ENCODE assay signal across 17 cellular contexts in genomic region chr14:61176686-61177085, GRCh38.
DNase-seq lines count a peak whose midpoint lies in the region; ATAC-seq and TF ChIP-seq lines count a peak whose summit lies in the region.
"Had no signal": no experiment of that assay in that cellular context is flagged by ENCODE, and none has a peak within 500 bp of the region (broad histone marks: within the 10 kb centered on the region; RNA-seq: fewer than 3 reads in every experiment).

No MANE protein-coding gene starts in this region.

- peak overlapping the region; percentile 37 for H3K27ac Mint-ChIP-seq in T-helper 1 cell treated with Interleukin-12 subunit alpha and Interleukin-12 subunit beta and Interleukin-4 antibody, amounts not matched to agents 30 μg/mL and 1 μg/mL, for 36 hours
- H3K27ac Mint-ChIP-seq in H9 = peak overlapping the region in 2 of 3 experiments; percentile 26 to 38; a peak in 2 of 7 replicates
- H3K27ac Mint-ChIP-seq in activated T-helper 2 cell treated with anti-CD3 and anti-CD28 coated beads, Interferon-gamma antibody, Interleukin-2, Interleukin-4, amounts not matched to agents 10 μg/mL and 5 μg/mL and 100 μg/mL, durations not matched to agents 14 hours and 24 hours and 36 hours = peak overlapping the region; percentile 44

- no CpG with 5 or more reads among the region's 2 CpGs for WGBS in H9 (ENCODE audit: extremely low coverage, insufficient read length, low lambda C conversion rate)

- H3K56ac ChIP-seq in H9 (ENCODE audit: insufficient read length, low read depth, low read length) = no peak overlapping the region

- no peak overlapping the region for H2BK120ac ChIP-seq in H9 (ENCODE audit: low read depth, low read length, poor library complexity, severe bottlenecking)

- no peaks in the 10 kb centered on the region for H3K79me2 ChIP-seq in H9 (ENCODE audit: insufficient read depth, low read length)

- no peaks in the 10 kb centered on the region for H3K79me1 ChIP-seq in H9 (ENCODE audit: insufficient read depth, low read depth, low read length, poor library complexity, severe bottlenecking)

- H3K4ac ChIP-seq in H9 (ENCODE audit: low read depth, low read length) = no peak overlapping the region

- H3K14ac ChIP-seq in H9 (ENCODE audit: insufficient read depth, low read length) = no peak overlapping the region

- no peak overlapping the region for H2AFZ ChIP-seq in H9 (ENCODE audit: low read length)
- H2AFZ ChIP-seq: GM23248 had no signal

- no peaks in the 10 kb centered on the region for H3K27me3 ChIP-seq in H9 (ENCODE audit: insufficient read depth, low read length)
- no peaks in the 10 kb centered on the region for H3K27me3 ChIP-seq in foreskin keratinocyte

- TF ChIP-seq CTCF in H9 (conservative IDR thresholded peaks at IDR 0.05) (no peak), foreskin keratinocyte (conservative IDR thresholded peaks at IDR 0.05) (no peak)

- H2BK15ac ChIP-seq in H9 (ENCODE audit: low read depth, low read length) = no peak overlapping the region

- H3K36me3 Mint-ChIP-seq in T-helper 1 cell treated with Interleukin-12 subunit alpha and Interleukin-12 subunit beta and Interleukin-4 antibody, amounts not matched to agents 30 μg/mL and 1 μg/mL, for 36 hours (ENCODE audit: low read depth) = peaks cover 1% of the 10 kb centered on the region
- peaks cover 0 to 12% (median 11%) of the 10 kb centered on the region in 3 experiments; a peak in 5 of 7 replicates for H3K36me3 Mint-ChIP-seq in H9 (ENCODE audit: insufficient read depth in 1 of 3, low read depth in 3 of 3)
- no peaks in the 10 kb centered on the region for H3K36me3 Mint-ChIP-seq in activated T-helper 2 cell treated with anti-CD3 and anti-CD28 coated beads, Interferon-gamma antibody, Interleukin-2, Interleukin-4, amounts not matched to agents 10 μg/mL and 5 μg/mL and 100 μg/mL, durations not matched to agents 14 hours and 24 hours and 36 hours (ENCODE audit: low read depth)

- no peak overlapping the region for H2AK5ac ChIP-seq in H9 (ENCODE audit: insufficient read length, low read length)

- H3K4me1 ChIP-seq in H9 (ENCODE audit: insufficient read depth, low read length) (peaks cover 5% of the 10 kb centered on the region), foreskin keratinocyte (peaks cover 25% of the 10 kb centered on the region)

- peaks cover 30% of the 10 kb centered on the region for H3K4me1 Mint-ChIP-seq in T-helper 1 cell treated with Interleukin-12 subunit alpha and Interleukin-12 subunit beta and Interleukin-4 antibody, amounts not matched to agents 30 μg/mL and 1 μg/mL, for 36 hours (ENCODE audit: low read depth)
- H3K4me1 Mint-ChIP-seq in H9 = peaks cover 28 to 42% of the 10 kb centered on the region in 2 experiments
- H3K4me1 Mint-ChIP-seq in activated T-helper 2 cell treated with anti-CD3 and anti-CD28 coated beads, Interferon-gamma antibody, Interleukin-2, Interleukin-4, amounts not matched to agents 10 μg/mL and 5 μg/mL and 100 μg/mL, durations not matched to agents 14 hours and 24 hours and 36 hours (ENCODE audit: low read depth) = peaks cover 47% of the 10 kb centered on the region

- H3T11ph ChIP-seq in H9 (ENCODE audit: low read length) = no peak overlapping the region

- H3K23me2 ChIP-seq in H9 (ENCODE audit: insufficient read length, low read depth, low read length, poor library complexity, severe bottlenecking) = peaks cover 4% of the 10 kb centered on the region

- no peak overlapping the region for H2BK5ac ChIP-seq in H9 (ENCODE audit: insufficient read length, low read length)

- no peak overlapping the region for H4K8ac ChIP-seq in H9 (replicated peaks; ENCODE audit: insufficient read length, low read depth, low read length)

- H3K18ac ChIP-seq in H9 (ENCODE audit: insufficient read length, low read depth, low read length) = no peak overlapping the region

- H3K9me3 Mint-ChIP-seq in T-helper 1 cell treated with Interleukin-12 subunit alpha and Interleukin-12 subunit beta and Interleukin-4 antibody, amounts not matched to agents 30 μg/mL and 1 μg/mL, for 36 hours = peaks cover 17% of the 10 kb centered on the region
- H3K9me3 Mint-ChIP-seq in H9 = peaks cover 9 to 12% of the 10 kb centered on the region in 2 experiments
- peaks cover 10% of the 10 kb centered on the region for H3K9me3 Mint-ChIP-seq in activated T-helper 2 cell treated with anti-CD3 and anti-CD28 coated beads, Interferon-gamma antibody, Interleukin-2, Interleukin-4, amounts not matched to agents 10 μg/mL and 5 μg/mL and 100 μg/mL, durations not matched to agents 14 hours and 24 hours and 36 hours

- no peak overlapping the region for H3K4me3 Mint-ChIP-seq in T-helper 1 cell treated with Interleukin-12 subunit alpha and Interleukin-12 subunit beta and Interleukin-4 antibody, amounts not matched to agents 30 μg/mL and 1 μg/mL, for 36 hours
- H3K4me3 Mint-ChIP-seq in H9 = no peak overlapping the region; a peak in 1 of 5 replicates
- no peak overlapping the region for H3K4me3 Mint-ChIP-seq in activated T-helper 2 cell treated with anti-CD3 and anti-CD28 coated beads, Interferon-gamma antibody, Interleukin-2, Interleukin-4, amounts not matched to agents 10 μg/mL and 5 μg/mL and 100 μg/mL, durations not matched to agents 14 hours and 24 hours and 36 hours (ENCODE audit: low read depth)

- no peak for ATAC-seq in foreskin keratinocyte
- no peak for ATAC-seq in GM18873 (IDR thresholded peaks at IDR 0.05; ENCODE audit: low FRiP score, unreplicated experiment)
- no peak for ATAC-seq in HG02642 (IDR thresholded peaks at IDR 0.05; ENCODE audit: poor library complexity, unreplicated experiment)
- ATAC-seq in HG02870 (IDR thresholded peaks at IDR 0.05; ENCODE audit: unreplicated experiment) = no peak
- ATAC-seq: Right ventricle myocardium inferior had no signal

- H3K27ac ChIP-seq in H9 (ENCODE audit: insufficient read length, low read depth, low read length) (no peak overlapping the region), foreskin keratinocyte (peak overlapping the region; percentile 98)
- H3K27ac ChIP-seq: GM23248 had no signal

- no peak overlapping the region for H2BK20ac ChIP-seq in H9 (ENCODE audit: low read depth, low read length, poor library complexity, severe bottlenecking)

- H3K4me2 ChIP-seq in H9 (ENCODE audit: insufficient read depth, insufficient read length, low read length) = no peak overlapping the region

- DNase-seq in T-helper 1 cell = no peak
- no peak for DNase-seq in H9
- DNase-seq in activated T-helper 2 cell treated with anti-CD3 and anti-CD28 coated beads, Interferon-gamma antibody, Interleukin-2, Interleukin-4, amounts not matched to agents 10 μg/mL and 5 μg/mL and 100 μg/mL, durations not matched to agents 14 hours and 24 hours and 36 hours (ENCODE audit: low spot score) = no peak
- no peak for DNase-seq in foreskin keratinocyte
- DNase-seq: 8988T, C1 segment of cervical spinal cord, DND-41, GM23248, MM.1S, NCI-H1092 treated with DMSO at 0.1 percent for 48 hours, NCI-H510A treated with DMSO at 0.1 percent for 48 hours, NCI-H82 had no signal

- H3K27me3 Mint-ChIP-seq in T-helper 1 cell treated with Interleukin-12 subunit alpha and Interleukin-12 subunit beta and Interleukin-4 antibody, amounts not matched to agents 30 μg/mL and 1 μg/mL, for 36 hours (ENCODE audit: low read depth) = no peaks in the 10 kb centered on the region
- no peaks in the 10 kb centered on the region; the same call in 1 of the 2 replicates for H3K27me3 Mint-ChIP-seq in H9 (ENCODE audit: low read depth)
- H3K27me3 Mint-ChIP-seq in activated T-helper 2 cell treated with anti-CD3 and anti-CD28 coated beads, Interferon-gamma antibody, Interleukin-2, Interleukin-4, amounts not matched to agents 10 μg/mL and 5 μg/mL and 100 μg/mL, durations not matched to agents 14 hours and 24 hours and 36 hours (ENCODE audit: low read depth) = no peaks in the 10 kb centered on the region

- no peaks in the 10 kb centered on the region for H3K9me3 ChIP-seq in H9 (ENCODE audit: control insufficient read depth, low read depth, low read length)

- H3K23ac ChIP-seq in H9 (ENCODE audit: insufficient read length, low read depth, low read length) = no peak overlapping the region

- no peak overlapping the region for H4K5ac ChIP-seq in H9 (ENCODE audit: insufficient read length, low read depth, low read length)

- intact Hi-C loops in activated T-helper 2 cell treated with anti-CD3 and anti-CD28 coated beads, Interferon-gamma antibody, Interleukin-2, Interleukin-4, amounts not matched to agents 10 μg/mL and 5 μg/mL and 100 μg/mL, durations not matched to agents 14 hours and 24 hours and 36 hours (cut with micrococcal nuclease) = loop anchor here (5.0 to 10.0 kb wide), 6 partner anchors 54 to 422 kb away; partner anchors contain the start of genes SLC38A6 and TRMT5

- H4K20me1 ChIP-seq in H9 (ENCODE audit: control insufficient read depth, insufficient read depth, insufficient read length) = no peaks in the 10 kb centered on the region

- no peak overlapping the region for H4K91ac ChIP-seq in H9 (ENCODE audit: insufficient read length, low read depth, low read length)

- no peak overlapping the region for H3K9ac ChIP-seq in H9 (ENCODE audit: extremely low read depth, insufficient read length, low read length)
- H3K9ac ChIP-seq: GM23248 had no signal

- no peak overlapping the region for H2BK12ac ChIP-seq in H9 (ENCODE audit: insufficient read length, low read depth, low read length)
